In genomic region chrX:71282514-71283408, GRCh38 we compare ENCODE assay signal across 8 cellular contexts. TPM values are rescaled to one million over a fixed set of nuclear protein-coding genes. Genes with fewer than 3 reads are reported as not detected.
DNase-seq lines count a peak whose midpoint lies in the region; ATAC-seq, FAIRE-seq and TF ChIP-seq lines count a peak whose summit lies in the region.

No MANE protein-coding gene starts in this region.

- CTCF ChIA-PET in RWPE1 (lab: Yijun Ruan, JAX): no interaction called here
- CTCF ChIA-PET in GM12878 (lab: Yijun Ruan, JAX): interaction anchor here (0.8 to 1.2 kb wide), 3 partner anchors 32 to 847 kb away, joined by 3 to 6 read pairs (median 4); no protein-coding TSS in a partner anchor

- no peaks in the 10 kb centered on the region; the same call in 2 of the 3 replicates for H3K9me3 ChIP-seq in GM12878 (replicated peaks; ENCODE audit: control insufficient read depth, insufficient read depth, low read length)

- 28% methylated on average over 14 of the region's 17 CpGs for WGBS in GM12878 (ENCODE audit: insufficient coverage, insufficient replicate concordance, low lambda C conversion rate, missing lambda C conversion rate)

- peak; percentile 35 for ATAC-seq in HG03045 (IDR thresholded peaks at IDR 0.05; ENCODE audit: unreplicated experiment)
- peak; percentile 54 for ATAC-seq in GM12878

- peak overlapping the region; percentile 78 for H2AFZ ChIP-seq in GM12878 (ENCODE audit: control insufficient read depth, low read depth, low read length)

- H3K4me2 ChIP-seq in GM12878 (ENCODE audit: control insufficient read depth, insufficient read depth): peak overlapping the region; percentile 77

- peak overlapping the region; percentile 24; the same call in 1 of the 2 replicates for H3K4me3 ChIP-seq in GM12878

- no peak for TF ChIP-seq EP300 in GM12878 (IDR thresholded peaks at IDR 0.05; ENCODE audit: borderline replicate concordance in 1 of 2, control insufficient read depth in 1 of 2, low read depth in 2 of 2, low read length in 2 of 2)

- BruUV-seq in GM12878 (replicated peaks; lab: Mats Ljungman, UMichigan): no TSS peak

- TF ChIP-seq RAD21 in GM12878 (IDR thresholded peaks at IDR 0.05; ENCODE audit: insufficient read depth, low read depth, low read length): no peak

- peak; percentile 44 for DNase-seq in activated T-cell treated with anti-CD3 and anti-CD28 coated beads for 24 hours (ENCODE audit: low read depth)
- no peak for DNase-seq in activated T-cell treated with anti-CD3 and anti-CD28 coated beads for 4 hours
- peak; percentile 31 for DNase-seq in RWPE1 (ENCODE audit: low spot score)
- no peak for DNase-seq in GM12878 (ENCODE audit: low read depth, low spot score)
- peak; percentile 46 for DNase-seq in kidney glomerular epithelial cell (lab: John Stamatoyannopoulos, UW)
- peak in 2 of 3 experiments; percentile 4 to 60 for DNase-seq in stimulated activated CD4-positive, alpha-beta T cell treated with anti-CD3 and anti-CD28 coated beads, TNF-alpha, amount 100 ng/mL, for 24 hours (ENCODE audit: low read depth in 3 of 3)
- no peak for DNase-seq in SKM-1 (lab: John Stamatoyannopoulos, UW; ENCODE audit: unreplicated experiment)

- RAD21 ChIA-PET in GM12878 (lab: Charles Lee; ENCODE audit: unreplicated experiment): interaction anchor here (0.7 to 2.1 kb wide), 13 partner anchors 28 to 370 kb away, joined by 3 to 13 read pairs (median 5); partner anchors contain the start of genes MED12 and TAF1

- intact Hi-C loops in GM12878 (cut with micrococcal nuclease; ENCODE audit: unreplicated experiment): loop anchor here (1.0 to 10.0 kb wide), 4 partner anchors 28 to 188 kb away; partner anchors contain the start of genes FOXO4, TAF1 and ZMYM3

- peak; percentile 49 for FAIRE-seq in GM12878 (lab: Jason Lieb, UNC)

- TF ChIP-seq CTCF in RWPE1 (conservative IDR thresholded peaks at IDR 0.05; ENCODE audit: low read depth): no peak
- TF ChIP-seq CTCF in GM12878 (IDR thresholded peaks at IDR 0.05 in 2 of 3, conservative IDR thresholded peaks at IDR 0.05 in 1 of 3; ENCODE audit: control insufficient read depth in 2 of 3, extremely low read depth in 1 of 3, insufficient read depth in 1 of 3, low read depth in 3 of 3, low read length in 3 of 3): no peak

- peaks cover 4% of the 10 kb centered on the region for H3K4me1 ChIP-seq in GM12878 (ENCODE audit: control insufficient read depth, insufficient read depth, low read length)

- no peaks in the 10 kb centered on the region for H3K27me3 ChIP-seq in GM12878 (replicated peaks in 1 of 2; ENCODE audit: control insufficient read depth in 2 of 2, insufficient read depth in 2 of 2, low read length in 1 of 2)

- H3K36me3 ChIP-seq in GM12878 (ENCODE audit: control insufficient read depth in 2 of 2, insufficient read depth in 2 of 2, low read length in 1 of 2): no peaks in the 10 kb centered on the region

- SMC1A ChIA-PET in GM12878 (lab: Charles Lee; ENCODE audit: uncharacterized antibody, unreplicated experiment): interaction anchor here (0.9 to 1.6 kb wide), 8 partner anchors 28 to 183 kb away, joined by 3 to 8 read pairs (median 4); partner anchors contain the start of genes TAF1 and ZMYM3

- peaks cover 42% of the 10 kb centered on the region for H3K79me2 ChIP-seq in GM12878 (ENCODE audit: control insufficient read depth, insufficient read depth, low read length)

- H3K27ac ChIP-seq in RWPE1 (peak overlapping the region; percentile 87), GM12878 (ENCODE audit: control insufficient read depth, insufficient read depth) (peak overlapping the region; percentile 91)

- peak overlapping the region; percentile 95; the same call in 1 of the 2 replicates for H3K9ac ChIP-seq in GM12878 (ENCODE audit: control insufficient read depth, insufficient read depth, low read length)

- in situ Hi-C loops in GM12878 (cut with MboI): no loop called here

- POLR2A ChIA-PET in RWPE1 (lab: Yijun Ruan, JAX; ENCODE audit: low non-redundant PET) (interaction anchor here (0.9 kb wide), 1 partner anchor 28 kb away, joined by 6 read pairs; no protein-coding TSS in a partner anchor), GM12878 (lab: Charles Lee) (interaction anchor here (0.7 to 2.3 kb wide), 10 partner anchors 9 to 259 kb away, joined by 3 to 18 read pairs (median 4); partner anchors contain the start of genes MED12, TAF1 and ZMYM3)

- H4K20me1 ChIP-seq in GM12878 (ENCODE audit: control insufficient read depth, insufficient read depth): no peaks in the 10 kb centered on the region

- no peak for TF ChIP-seq POLR2A in GM12878 (IDR thresholded peaks at IDR 0.05; ENCODE audit: low read depth, low read length)

TF ChIP-seq in GM12878, 131 proteins besides CTCF, POLR2A, EP300 and RAD21 (continues in another document):
- no peak for TF ChIP-seq RB1 (IDR thresholded peaks at IDR 0.05; ENCODE audit: borderline replicate concordance)

RNA-seq across cellular contexts. Expression of gene NONO, which starts 0.7 kb away (rescaled TPM):
- total RNA-seq in GM12878 (2013; cell fraction: nucleolus; rRNA removed): 394 and 421 TPM in 2 replicates
- total RNA-seq in GM12878 (2014; rRNA removed) (376 and 404 TPM in 2 replicates), GM12878 (2014; rRNA removed; fragmentation: Illumina TruSeq; extraction: Trizol) (418 and 433 TPM in 2 replicates), GM12878 (2021) (395 and 417 TPM in 2 replicates)
- polyA plus RNA-seq in GM12878 (2011; ENCODE audit: low read depth): 222 TPM
- polyA plus RNA-seq in GM12878 (2011; rRNA removed) (329 and 505 TPM in 2 replicates), GM12878 (2014; fragmentation: Illumina TruSeq; extraction: Trizol) (484 and 509 TPM in 2 replicates), GM12878 (2014; fragmentation: Nextera tagmentation; extraction: Ambion mirVana) (100 to 1,000 TPM; 206 to 359 TPM), GM12878 (2014; rRNA removed) (312 and 313 TPM in 2 replicates), GM12878 (2016; fragmentation: Nextera tagmentation; extraction: Ambion mirVana) (100 to 1,000 TPM; 350 to 371 TPM)
- 404 and 494 TPM in 2 replicates for polyA plus RNA-seq in GM12878 (2011; cell fraction: cytosol; rRNA removed)
- polyA plus RNA-seq in GM12878 (2011; cell fraction: nucleus; rRNA removed): 466 and 564 TPM in 2 replicates
- 264 and 294 TPM in 2 replicates for polyA plus RNA-seq in GM12878 (2012)
- 304 and 385 TPM in 2 replicates for polyA minus RNA-seq in GM12878 (2011; rRNA and poly(A)+ RNA removed)
- polyA minus RNA-seq in GM12878 (2011; cell fraction: cytosol; rRNA and poly(A)+ RNA removed): 130 and 170 TPM in 2 replicates
- polyA minus RNA-seq in GM12878 (2011; cell fraction: nucleus; rRNA and poly(A)+ RNA removed): 66.3 and 122 TPM in 2 replicates

RNA-seq across cellular contexts. Expression of gene ITGB1BP2, which starts 18.8 kb away (rescaled TPM):
- total RNA-seq in GM12878 (2013; cell fraction: nucleolus; rRNA removed): 16.3 and 21.8 TPM in 2 replicates
- total RNA-seq in GM12878 (2014; rRNA removed) (2.1 and 2.3 TPM in 2 replicates), GM12878 (2014; rRNA removed; fragmentation: Illumina TruSeq; extraction: Trizol) (1.8 TPM in 2 replicates), GM12878 (2021) (2.0 and 2.2 TPM in 2 replicates)
- 1.8 TPM for polyA plus RNA-seq in GM12878 (2011; ENCODE audit: low read depth)
- polyA plus RNA-seq in GM12878 (2011; rRNA removed) (2.9 and 3.3 TPM in 2 replicates), GM12878 (2014; fragmentation: Illumina TruSeq; extraction: Trizol) (1.0 and 1.6 TPM in 2 replicates), GM12878 (2014; fragmentation: Nextera tagmentation; extraction: Ambion mirVana) (1 to 10 TPM in 1 of 2 experiments, under 1 TPM in 1; 0.50 to 1.3 TPM), GM12878 (2014; rRNA removed) (2.3 and 3.1 TPM in 2 replicates), GM12878 (2016; fragmentation: Nextera tagmentation; extraction: Ambion mirVana) (under 1 TPM; 0.55 to 0.82 TPM)
- 1.8 and 1.9 TPM in 2 replicates for polyA plus RNA-seq in GM12878 (2011; cell fraction: cytosol; rRNA removed)
- 18.5 and 22.1 TPM in 2 replicates for polyA plus RNA-seq in GM12878 (2011; cell fraction: nucleus; rRNA removed)
- 1.6 and 2.3 TPM in 2 replicates for polyA plus RNA-seq in GM12878 (2012)
- 5.6 and 6.7 TPM in 2 replicates for polyA minus RNA-seq in GM12878 (2011; rRNA and poly(A)+ RNA removed)
- polyA minus RNA-seq in GM12878 (2011; cell fraction: cytosol; rRNA and poly(A)+ RNA removed): 0.83 TPM in 1 of 2 replicates, not detected in the other
- 5.2 and 15.5 TPM in 2 replicates for polyA minus RNA-seq in GM12878 (2011; cell fraction: nucleus; rRNA and poly(A)+ RNA removed)

RNA-seq across cellular contexts. Expression of gene ZMYM3, which starts 28.8 kb away (rescaled TPM):
- total RNA-seq in GM12878 (2013; cell fraction: nucleolus; rRNA removed): 51.1 and 53.3 TPM in 2 replicates
- total RNA-seq in GM12878 (2014; rRNA removed) (12.6 and 14.5 TPM in 2 replicates), GM12878 (2014; rRNA removed; fragmentation: Illumina TruSeq; extraction: Trizol) (9.9 and 10.1 TPM in 2 replicates), GM12878 (2021) (27.4 and 28.1 TPM in 2 replicates)
- 13.6 TPM for polyA plus RNA-seq in GM12878 (2011; ENCODE audit: low read depth)
- polyA plus RNA-seq in GM12878 (2011; rRNA removed) (9.0 and 19.6 TPM in 2 replicates), GM12878 (2014; fragmentation: Illumina TruSeq; extraction: Trizol) (18.6 and 20.3 TPM in 2 replicates), GM12878 (2014; fragmentation: Nextera tagmentation; extraction: Ambion mirVana) (1 to 10 TPM; 2.3 to 5.1 TPM), GM12878 (2014; rRNA removed) (19.8 and 20.0 TPM in 2 replicates), GM12878 (2016; fragmentation: Nextera tagmentation; extraction: Ambion mirVana) (1 to 10 TPM; 9.6 to 10.0 TPM)
- polyA plus RNA-seq in GM12878 (2011; cell fraction: cytosol; rRNA removed): 22.3 and 26.0 TPM in 2 replicates
- 80.6 and 110 TPM in 2 replicates for polyA plus RNA-seq in GM12878 (2011; cell fraction: nucleus; rRNA removed)
- 18.0 and 22.7 TPM in 2 replicates for polyA plus RNA-seq in GM12878 (2012)
- polyA minus RNA-seq in GM12878 (2011; rRNA and poly(A)+ RNA removed): 23.0 and 27.0 TPM in 2 replicates
- polyA minus RNA-seq in GM12878 (2011; cell fraction: cytosol; rRNA and poly(A)+ RNA removed): 14.2 and 15.6 TPM in 2 replicates
- 22.5 and 27.5 TPM in 2 replicates for polyA minus RNA-seq in GM12878 (2011; cell fraction: nucleus; rRNA and poly(A)+ RNA removed)

RNA-seq across cellular contexts. Expression of gene GJB1, which starts 59.7 kb away (rescaled TPM):
- total RNA-seq in GM12878 (2013; cell fraction: nucleolus; rRNA removed): not detected in 2 replicates
- total RNA-seq in GM12878 (2014; rRNA removed) (not detected in 2 replicates), GM12878 (2014; rRNA removed; fragmentation: Illumina TruSeq; extraction: Trizol) (not detected in 2 replicates), GM12878 (2021) (0.13 TPM in 1 of 2 replicates, not detected in the other)
- polyA plus RNA-seq in GM12878 (2011; ENCODE audit: low read depth): not detected
- polyA plus RNA-seq in GM12878 (2011; rRNA removed) (not detected in 2 replicates), GM12878 (2014; fragmentation: Illumina TruSeq; extraction: Trizol) (not detected in 2 replicates), GM12878 (2014; fragmentation: Nextera tagmentation; extraction: Ambion mirVana) (not detected), GM12878 (2014; rRNA removed) (not detected in 2 replicates), GM12878 (2016; fragmentation: Nextera tagmentation; extraction: Ambion mirVana) (not detected)
- not detected in 2 replicates for polyA plus RNA-seq in GM12878 (2011; cell fraction: cytosol; rRNA removed)
- 0.06 TPM in 1 of 2 replicates, not detected in the other for polyA plus RNA-seq in GM12878 (2011; cell fraction: nucleus; rRNA removed)
- not detected in 2 replicates for polyA plus RNA-seq in GM12878 (2012)
- polyA minus RNA-seq in GM12878 (2011; rRNA and poly(A)+ RNA removed): not detected in 2 replicates
- polyA minus RNA-seq in GM12878 (2011; cell fraction: cytosol; rRNA and poly(A)+ RNA removed): not detected in 2 replicates
- polyA minus RNA-seq in GM12878 (2011; cell fraction: nucleus; rRNA and poly(A)+ RNA removed): not detected in 2 replicates

Comparison
In these comparisons a context has a peak if more than half of its experiments do, and no peak if none do; other contexts are left out.
1. DNase-seq: peak in activated T-cell treated with anti-CD3 and anti-CD28 coated beads for 24 hours (single experiment), RWPE1 (single experiment), kidney glomerular epithelial cell (single experiment) and stimulated activated CD4-positive, alpha-beta T cell treated with anti-CD3 and anti-CD28 coated beads, TNF-alpha, amount 100 ng/mL, for 24 hours (2 of 3); none in activated T-cell treated with anti-CD3 and anti-CD28 coated beads for 4 hours (single experiment), GM12878 (single experiment) and SKM-1 (single experiment).